In the genomic region with DNA sequence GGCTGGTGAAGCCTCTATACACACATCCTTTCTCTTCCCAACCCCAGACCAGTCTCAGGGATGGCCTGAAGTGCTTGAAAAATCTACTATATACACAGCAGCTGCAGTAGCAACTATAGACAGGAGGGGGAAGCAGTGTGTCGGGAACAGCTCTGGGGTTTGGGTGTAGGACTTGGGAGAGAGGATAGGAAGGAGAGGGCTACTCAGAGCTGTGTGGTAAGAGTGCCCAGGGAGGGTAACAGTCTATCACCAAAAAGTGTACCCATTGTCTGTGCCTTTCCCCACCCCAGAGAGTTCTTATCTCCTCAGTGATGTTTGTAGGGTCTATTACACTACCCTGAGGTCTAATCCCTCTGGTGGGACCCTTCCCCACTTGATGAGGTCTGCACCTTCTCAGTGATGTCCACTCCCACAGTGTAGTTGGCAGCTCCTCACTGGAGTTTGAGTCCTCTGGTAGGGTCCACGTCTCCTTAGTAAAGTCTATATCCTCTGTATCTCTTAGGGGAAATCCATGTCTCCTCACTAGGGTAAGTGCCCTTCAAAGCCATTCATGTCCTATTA, we compare ENCODE assay signal across 1 cellular context.
A peak's percentile ranks its signal among the peaks of the same experiment; 100 is the strongest.
TF ChIP-seq lines count a peak whose summit lies in the region.

No MANE protein-coding gene starts in this region.

TF ChIP-seq in HEK293, 187 proteins besides CTCF, POLR2A, EP300 and RAD21 (continued from another document):
- TF ChIP-seq, protein P1, sequence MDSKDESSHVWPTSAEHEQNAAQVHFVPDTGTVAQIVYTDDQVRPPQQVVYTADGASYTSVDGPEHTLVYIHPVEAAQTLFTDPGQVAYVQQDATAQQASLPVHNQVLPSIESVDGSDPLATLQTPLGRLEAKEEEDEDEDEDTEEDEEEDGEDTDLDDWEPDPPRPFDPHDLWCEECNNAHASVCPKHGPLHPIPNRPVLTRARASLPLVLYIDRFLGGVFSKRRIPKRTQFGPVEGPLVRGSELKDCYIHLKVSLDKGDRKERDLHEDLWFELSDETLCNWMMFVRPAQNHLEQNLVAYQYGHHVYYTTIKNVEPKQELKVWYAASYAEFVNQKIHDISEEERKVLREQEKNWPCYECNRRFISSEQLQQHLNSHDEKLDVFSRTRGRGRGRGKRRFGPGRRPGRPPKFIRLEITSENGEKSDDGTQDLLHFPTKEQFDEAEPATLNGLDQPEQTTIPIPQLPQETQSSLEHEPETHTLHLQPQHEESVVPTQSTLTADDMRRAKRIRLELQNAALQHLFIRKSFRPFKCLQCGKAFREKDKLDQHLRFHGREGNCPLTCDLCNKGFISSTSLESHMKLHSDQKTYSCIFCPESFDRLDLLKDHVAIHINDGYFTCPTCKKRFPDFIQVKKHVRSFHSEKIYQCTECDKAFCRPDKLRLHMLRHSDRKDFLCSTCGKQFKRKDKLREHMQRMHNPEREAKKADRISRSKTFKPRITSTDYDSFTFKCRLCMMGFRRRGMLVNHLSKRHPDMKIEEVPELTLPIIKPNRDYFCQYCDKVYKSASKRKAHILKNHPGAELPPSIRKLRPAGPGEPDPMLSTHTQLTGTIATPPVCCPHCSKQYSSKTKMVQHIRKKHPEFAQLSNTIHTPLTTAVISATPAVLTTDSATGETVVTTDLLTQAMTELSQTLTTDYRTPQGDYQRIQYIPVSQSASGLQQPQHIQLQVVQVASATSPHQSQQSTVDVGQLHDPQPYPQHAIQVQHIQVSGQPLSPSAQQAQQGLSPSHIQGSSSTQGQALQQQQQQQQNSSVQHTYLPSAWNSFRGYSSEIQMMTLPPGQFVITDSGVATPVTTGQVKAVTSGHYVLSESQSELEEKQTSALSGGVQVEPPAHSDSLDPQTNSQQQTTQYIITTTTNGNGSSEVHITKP (tag by site-specific recombination; IDR thresholded peaks at IDR 0.05), result peak; percentile 61; the same call in 1 of the 2 replicates
- TF ChIP-seq ZSCAN23 (tag by site-specific recombination; IDR thresholded peaks at IDR 0.05) (no peak), ZNF2 (tag by site-specific recombination; IDR thresholded peaks at IDR 0.05) (peak; percentile 75; the same call in 1 of the 2 replicates), ZBTB17 (tag by site-specific recombination; IDR thresholded peaks at IDR 0.05) (peak; percentile 42; the same call in 1 of the 2 replicates), ZNF292 (tag by site-specific recombination; IDR thresholded peaks at IDR 0.05; ENCODE audit: borderline replicate concordance, low read depth) (no peak), IKZF3 (tag by site-specific recombination; IDR thresholded peaks at IDR 0.05) (peak; percentile 72)
- TF ChIP-seq, protein P2, sequence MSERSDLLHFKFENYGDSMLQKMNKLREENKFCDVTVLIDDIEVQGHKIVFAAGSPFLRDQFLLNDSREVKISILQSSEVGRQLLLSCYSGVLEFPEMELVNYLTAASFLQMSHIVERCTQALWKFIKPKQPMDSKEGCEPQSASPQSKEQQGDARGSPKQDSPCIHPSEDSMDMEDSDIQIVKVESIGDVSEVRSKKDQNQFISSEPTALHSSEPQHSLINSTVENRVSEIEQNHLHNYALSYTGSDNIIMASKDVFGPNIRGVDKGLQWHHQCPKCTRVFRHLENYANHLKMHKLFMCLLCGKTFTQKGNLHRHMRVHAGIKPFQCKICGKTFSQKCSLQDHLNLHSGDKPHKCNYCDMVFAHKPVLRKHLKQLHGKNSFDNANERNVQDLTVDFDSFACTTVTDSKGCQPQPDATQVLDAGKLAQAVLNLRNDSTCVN (tag by site-specific recombination; optimal IDR thresholded peaks at IDR 0.05), result no peak
- TF ChIP-seq, protein P3, sequence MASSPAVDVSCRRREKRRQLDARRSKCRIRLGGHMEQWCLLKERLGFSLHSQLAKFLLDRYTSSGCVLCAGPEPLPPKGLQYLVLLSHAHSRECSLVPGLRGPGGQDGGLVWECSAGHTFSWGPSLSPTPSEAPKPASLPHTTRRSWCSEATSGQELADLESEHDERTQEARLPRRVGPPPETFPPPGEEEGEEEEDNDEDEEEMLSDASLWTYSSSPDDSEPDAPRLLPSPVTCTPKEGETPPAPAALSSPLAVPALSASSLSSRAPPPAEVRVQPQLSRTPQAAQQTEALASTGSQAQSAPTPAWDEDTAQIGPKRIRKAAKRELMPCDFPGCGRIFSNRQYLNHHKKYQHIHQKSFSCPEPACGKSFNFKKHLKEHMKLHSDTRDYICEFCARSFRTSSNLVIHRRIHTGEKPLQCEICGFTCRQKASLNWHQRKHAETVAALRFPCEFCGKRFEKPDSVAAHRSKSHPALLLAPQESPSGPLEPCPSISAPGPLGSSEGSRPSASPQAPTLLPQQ (tag by site-specific recombination; IDR thresholded peaks at IDR 0.05), result peak; percentile 30; the same call in 1 of the 2 replicates
